Comparison of ENCODE assay signal across 11 cellular contexts in genomic region chr4:13481569-13481968, GRCh38. TPM values are rescaled to one million over a fixed set of nuclear protein-coding genes. Genes with fewer than 3 reads are reported as not detected.
A peak's percentile ranks its signal among the peaks of the same experiment; 100 is the strongest.
DNase-seq lines count a peak whose midpoint lies in the region; ATAC-seq and TF ChIP-seq lines count a peak whose summit lies in the region.
"Had no signal": no experiment of that assay in that cellular context is flagged by ENCODE, and none has a peak within 500 bp of the region (broad histone marks: within the 10 kb centered on the region; RNA-seq: fewer than 3 reads in every experiment).

No MANE protein-coding gene starts in this region.

- peak overlapping the region; percentile 23 for H3K4me2 ChIP-seq in osteoblast (ENCODE audit: insufficient read depth, low read length)

- DNase-seq in DMS 273 (lab: John Stamatoyannopoulos, UW; ENCODE audit: unreplicated experiment), result peak; percentile 0
- no peak for DNase-seq in DMS 273 treated with DMSO at 0.1 percent for 48 hours (lab: John Stamatoyannopoulos, UW)
- DNase-seq in NCI-H446 treated with DMSO at 0.1 percent for 48 hours (lab: John Stamatoyannopoulos, UW), result peak; percentile 17
- no peak for DNase-seq in central memory CD8-positive, alpha-beta T cell (ENCODE audit: low spot score in 2 of 2)
- DNase-seq in osteoblast (ENCODE audit: insufficient read length, low spot score, missing footprints), result peak; percentile 73
- DNase-seq in GDM1 (lab: John Stamatoyannopoulos, UW), result no peak
- DNase-seq in right atrium auricular region (ENCODE audit: low spot score), result no peak
- no peak for DNase-seq in WERI-Rb-1
- DNase-seq: activated CD8-positive, alpha-beta memory T cell treated with anti-CD3 and anti-CD28 coated beads, Interleukin-2, amount 50 U/mL, for 48 hours; NCI-H510A treated with DMSO at 0.1 percent for 48 hours had no signal

- no peak overlapping the region for H3K27ac Mint-ChIP-seq in central memory CD8-positive, alpha-beta T cell (ENCODE audit: low read depth)

- H3K36me3 Mint-ChIP-seq in central memory CD8-positive, alpha-beta T cell (ENCODE audit: insufficient read depth), result peaks cover 13% of the 10 kb centered on the region

- no peak for ATAC-seq in central memory CD8-positive, alpha-beta T cell (replicated peaks; ENCODE audit: extremely low read depth, poor library complexity, severe bottlenecking)

- H3K27ac ChIP-seq in osteoblast (ENCODE audit: low read depth, low read length), result no peak overlapping the region
- peak overlapping the region in 1 of 2 donors; percentile 3 for H3K27ac ChIP-seq in right atrium auricular region
- H3K27ac ChIP-seq in WERI-Rb-1, result no peak overlapping the region
- H3K27ac ChIP-seq: 22Rv1 had no signal

- TF ChIP-seq CTCF in osteoblast (IDR thresholded peaks at IDR 0.05; ENCODE audit: extremely low read depth, low read depth, low read length) (no peak), right atrium auricular region (IDR thresholded peaks at IDR 0.05) (no peak), WERI-Rb-1 (IDR thresholded peaks at IDR 0.05; ENCODE audit: low read depth, low read length) (no peak)

- H3K4me3 Mint-ChIP-seq in central memory CD8-positive, alpha-beta T cell, result peak overlapping the region; percentile 19

- H4K20me1 ChIP-seq in osteoblast (ENCODE audit: insufficient read depth, low read length), result peaks cover 2% of the 10 kb centered on the region

- H3K36me3 ChIP-seq in osteoblast (ENCODE audit: insufficient read depth, low read length), result no peaks in the 10 kb centered on the region
- no peaks in the 10 kb centered on the region for H3K36me3 ChIP-seq in right atrium auricular region
- H3K36me3 ChIP-seq in WERI-Rb-1, result peaks cover 24% of the 10 kb centered on the region

- H3K79me2 ChIP-seq in osteoblast (ENCODE audit: insufficient read depth, low read length), result peaks cover 20% of the 10 kb centered on the region

- H3K27me3 ChIP-seq in osteoblast (ENCODE audit: insufficient read depth, low read length) (no peaks in the 10 kb centered on the region), right atrium auricular region (no peaks in the 10 kb centered on the region), WERI-Rb-1 (ENCODE audit: insufficient read depth, low read depth, severe bottlenecking) (no peaks in the 10 kb centered on the region)

- H3K4me3 ChIP-seq in osteoblast (ENCODE audit: insufficient read depth, low read length) (no peak overlapping the region), right atrium auricular region (no peak overlapping the region), WERI-Rb-1 (ENCODE audit: low read depth, low read length) (no peak overlapping the region)

- peaks cover 26% of the 10 kb centered on the region for H3K4me1 Mint-ChIP-seq in central memory CD8-positive, alpha-beta T cell

- H2AFZ ChIP-seq in osteoblast (ENCODE audit: low read length), result no peak overlapping the region

- H3K27me3 Mint-ChIP-seq in central memory CD8-positive, alpha-beta T cell, result no peaks in the 10 kb centered on the region

- no peaks in the 10 kb centered on the region for H3K9me3 Mint-ChIP-seq in central memory CD8-positive, alpha-beta T cell

- H3K9me3 ChIP-seq in osteoblast (ENCODE audit: low read depth, low read length), result no peaks in the 10 kb centered on the region
- no peaks in the 10 kb centered on the region for H3K9me3 ChIP-seq in right atrium auricular region
- no peaks in the 10 kb centered on the region for H3K9me3 ChIP-seq in WERI-Rb-1 (ENCODE audit: severe bottlenecking)

- H3K4me1 ChIP-seq in osteoblast (ENCODE audit: insufficient read depth, low read length) (peaks cover 34% of the 10 kb centered on the region), right atrium auricular region (peaks cover 0 to 37% of the 10 kb centered on the region in 2 donors)

RNA-seq across cellular contexts. Expression of gene RAB28, which starts 2.6 kb away (rescaled TPM):
- total RNA-seq in osteoblast (12.3 and 13.3 TPM in 2 replicates), right atrium auricular region (10 to 100 TPM; 15.3 to 19.8 TPM)

Comparison
In these comparisons a context has a peak if more than half of its experiments do, and no peak if none do; other contexts are left out.
1. DNase-seq: peak in DMS 273 (single experiment), NCI-H446 treated with DMSO at 0.1 percent for 48 hours (single experiment) and osteoblast (single experiment); none in DMS 273 treated with DMSO at 0.1 percent for 48 hours (single experiment), central memory CD8-positive, alpha-beta T cell (0 of 2), GDM1 (single experiment), right atrium auricular region (single experiment) and WERI-Rb-1 (single experiment).